Comparison of ENCODE assay signal across 10 cellular contexts in the genomic region with DNA sequence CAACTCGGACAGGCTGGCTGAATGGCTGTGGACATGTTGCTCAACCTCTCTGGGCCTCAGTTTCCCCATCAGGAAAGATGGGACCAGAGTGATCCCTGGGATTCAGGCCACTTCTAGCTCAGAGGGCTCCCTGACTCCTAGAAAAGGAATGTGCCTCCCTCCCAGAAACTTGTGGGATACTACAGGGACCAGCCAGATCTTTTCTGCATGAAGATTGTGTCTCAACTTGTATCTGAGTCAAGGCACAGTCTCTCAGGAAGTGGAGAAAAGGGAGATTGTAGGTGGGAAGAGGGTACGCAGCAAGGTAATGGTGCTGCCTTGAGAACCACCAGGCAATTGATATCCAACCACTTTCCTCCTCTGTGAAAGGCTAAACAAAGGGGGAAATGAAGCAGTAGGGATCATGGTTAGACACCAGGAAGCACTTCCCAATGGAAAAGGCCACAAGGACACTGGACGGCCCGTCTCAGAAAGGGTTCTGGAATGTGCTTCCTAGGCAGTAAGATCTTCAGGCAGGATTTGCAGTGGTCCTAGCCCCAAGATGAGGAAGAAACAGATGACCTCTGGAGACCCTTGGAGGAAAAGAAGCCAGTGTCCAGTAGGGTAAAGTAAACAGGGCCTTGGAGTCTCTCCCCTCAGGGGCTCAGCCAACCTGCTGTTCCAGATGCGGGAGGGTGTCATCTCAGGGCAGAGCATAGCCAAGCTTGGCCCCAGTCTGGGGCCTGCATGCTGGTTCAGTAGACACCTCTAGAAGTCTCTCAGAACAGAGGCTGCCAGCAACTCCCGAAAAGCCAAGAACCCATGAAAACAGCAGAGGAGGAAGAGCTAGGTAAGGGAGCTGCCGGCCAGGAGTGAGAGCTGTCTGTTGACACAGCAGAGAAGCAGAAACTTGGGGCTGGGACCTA. TPM values are rescaled to one million over a fixed set of nuclear protein-coding genes. Genes with fewer than 3 reads are reported as not detected.
DNase-seq lines count a peak whose midpoint lies in the region; ATAC-seq and TF ChIP-seq lines count a peak whose summit lies in the region.
"Had no signal": no experiment of that assay in that cellular context is flagged by ENCODE, and none has a peak within 500 bp of the region (broad histone marks: within the 10 kb centered on the region; RNA-seq: fewer than 3 reads in every experiment).

No MANE protein-coding gene starts in this region.

- H3K27ac Mint-ChIP-seq in T-helper 17 cell: peak overlapping the region; percentile 32
- H3K27ac Mint-ChIP-seq: activated CD4-positive, alpha-beta T cell treated with anti-CD3 and anti-CD28 coated beads, Interleukin-2, amount 10 ng/mL, durations not matched to agents 24 days and 14 days had no signal

- H3K27me3 Mint-ChIP-seq in T-helper 17 cell: no peaks in the 10 kb centered on the region
- H3K27me3 Mint-ChIP-seq: activated CD4-positive, alpha-beta T cell treated with anti-CD3 and anti-CD28 coated beads, Interleukin-2, amount 10 ng/mL, durations not matched to agents 24 days and 14 days had no signal

- H3K36me3 ChIP-seq in prostate gland: no peaks in the 10 kb centered on the region

- peaks cover 21% of the 10 kb centered on the region for H3K4me1 ChIP-seq in prostate gland (replicated peaks)

- peak; percentile 38 for DNase-seq in NCI-H82 (lab: John Stamatoyannopoulos, UW)
- no peak for DNase-seq in NCI-H82 treated with DMSO at 0.1 percent for 48 hours (lab: John Stamatoyannopoulos, UW; ENCODE audit: unreplicated experiment)
- DNase-seq in T-helper 17 cell: no peak
- DNase-seq in fibroblast of mammary gland (ENCODE audit: low read depth): peak; percentile 48
- DNase-seq in prostate gland (ENCODE audit: low spot score): no peak
- DNase-seq in NCI-H69 (lab: John Stamatoyannopoulos, UW): no peak
- DNase-seq in NCI-H748 treated with DMSO at 0.1 percent for 48 hours (lab: John Stamatoyannopoulos, UW): no peak
- DNase-seq: activated CD4-positive, alpha-beta T cell treated with anti-CD3 and anti-CD28 coated beads, Interleukin-2, amount 10 ng/mL, durations not matched to agents 24 days and 14 days; kidney glomerular epithelial cell had no signal

- TF ChIP-seq CTCF in fibroblast of mammary gland (conservative IDR thresholded peaks at IDR 0.05; ENCODE audit: control insufficient read depth, insufficient read depth, low read depth, low read length) (no peak), prostate gland (IDR thresholded peaks at IDR 0.05) (no peak)

- 65% methylated on average over 7 of the region's 7 CpGs for WGBS in prostate gland

- no peaks in the 10 kb centered on the region for H3K9me3 ChIP-seq in T-helper 17 cell (ENCODE audit: control insufficient read depth, low read length, poor library complexity, severe bottlenecking)
- H3K9me3 ChIP-seq in prostate gland: no peaks in the 10 kb centered on the region

- peak overlapping the region; percentile 15 for H3K4me3 Mint-ChIP-seq in T-helper 17 cell
- H3K4me3 Mint-ChIP-seq: activated CD4-positive, alpha-beta T cell treated with anti-CD3 and anti-CD28 coated beads, Interleukin-2, amount 10 ng/mL, durations not matched to agents 24 days and 14 days had no signal

- ATAC-seq in T-helper 17 cell: no peak
- no peak for ATAC-seq in GM18502 (IDR thresholded peaks at IDR 0.05; ENCODE audit: poor library complexity, unreplicated experiment)

- no peak for TF ChIP-seq POLR2A in prostate gland (IDR thresholded peaks at IDR 0.05)

- H3K4me3 ChIP-seq in fibroblast of mammary gland (ENCODE audit: control insufficient read depth, low read depth, low read length) (no peak overlapping the region), prostate gland (no peak overlapping the region)

- H3K4me1 Mint-ChIP-seq in T-helper 17 cell: peaks cover 70% of the 10 kb centered on the region

- H3K36me3 Mint-ChIP-seq in T-helper 17 cell (ENCODE audit: low read depth): no peaks in the 10 kb centered on the region

- no peaks in the 10 kb centered on the region for H3K27me3 ChIP-seq in prostate gland (replicated peaks; ENCODE audit: insufficient read depth)

- intact Hi-C loops in prostate gland (cut with DNase I): no loop called here

- peak overlapping the region; percentile 51 to 58 for H3K27ac ChIP-seq in prostate gland

RNA-seq across cellular contexts. Expression of gene IFFO2, which starts 16.8 kb away (rescaled TPM):
- total RNA-seq in T-helper 17 cell (100 to 1,000 TPM in 1 of 2 donors, 10 to 100 TPM in 1; 99.8 to 119 TPM), prostate gland (10 to 100 TPM; 13.6 to 20.4 TPM)

RNA-seq across cellular contexts. Expression of gene ALDH4A1, which starts 37.3 kb away (rescaled TPM):
- 1 to 10 TPM; 1.1 to 1.2 TPM for total RNA-seq in T-helper 17 cell
- total RNA-seq in prostate gland: 10 to 100 TPM; 15.7 to 58.4 TPM

Comparison
In these comparisons a context has a peak if more than half of its experiments do, and no peak if none do; other contexts are left out.
1. DNase-seq: peak in NCI-H82 (single experiment) and fibroblast of mammary gland (single experiment); none in NCI-H82 treated with DMSO at 0.1 percent for 48 hours (single experiment), T-helper 17 cell (0 of 3), prostate gland (single experiment), NCI-H69 (single experiment) and NCI-H748 treated with DMSO at 0.1 percent for 48 hours (single experiment).
2. RNA of gene IFFO2, which starts 16.8 kb away (total RNA-seq): 99.8 to 119 TPM in T-helper 17 cell; 13.6 to 20.4 TPM in prostate gland; every median in the first group is over 4 times any median in the second.
3. RNA of gene ALDH4A1, which starts 37.3 kb away (total RNA-seq): 15.7 to 58.4 TPM in prostate gland; 1.1 to 1.2 TPM in T-helper 17 cell; every median in the first group is over 4 times any median in the second.